8 cellular contexts compared by ENCODE assay signal in the genomic region with DNA sequence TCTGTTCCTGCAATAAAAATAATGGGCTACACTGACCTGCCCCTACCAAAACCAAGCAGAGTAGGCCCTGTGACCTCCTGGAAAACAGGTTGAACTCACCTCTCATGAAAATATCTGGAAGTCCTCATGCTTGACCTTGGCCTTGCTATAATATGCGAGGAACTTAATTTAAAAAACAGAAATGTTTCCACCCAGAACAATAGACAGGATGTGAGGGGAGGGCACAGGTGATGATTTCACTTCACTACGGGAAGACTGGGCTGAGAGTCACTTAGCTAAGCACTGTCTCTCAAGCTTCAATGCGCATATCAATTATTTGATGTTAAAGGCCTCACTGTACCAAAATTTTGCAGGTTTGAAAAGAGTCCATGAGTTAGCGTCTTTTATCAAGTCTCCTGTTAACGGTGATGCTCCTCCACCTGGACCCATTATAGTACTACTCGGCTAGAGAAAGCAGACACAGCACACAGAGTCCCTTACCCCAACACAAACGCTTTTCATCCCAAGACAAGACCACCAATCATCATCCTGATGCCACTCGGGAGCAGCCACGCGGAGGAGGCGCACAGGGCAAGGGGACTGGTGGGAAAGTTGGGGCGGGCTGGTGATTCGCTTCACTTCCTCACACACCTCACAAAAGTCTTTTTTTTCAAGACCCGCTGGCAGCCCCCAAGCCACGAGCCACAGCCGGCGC. TPM values are rescaled to one million over a fixed set of nuclear protein-coding genes. Genes with fewer than 3 reads are reported as not detected.
DNase-seq lines count a peak whose midpoint lies in the region; ATAC-seq and TF ChIP-seq lines count a peak whose summit lies in the region.

No MANE protein-coding gene starts in this region.

- ATAC-seq in GM19395 (IDR thresholded peaks at IDR 0.05; ENCODE audit: unreplicated experiment) (peak; percentile 0), GM21737 (IDR thresholded peaks at IDR 0.05; ENCODE audit: unreplicated experiment) (no peak), esophagus mucosa (no peak), HG03280 (IDR thresholded peaks at IDR 0.05; ENCODE audit: unreplicated experiment) (no peak)
- peak in 1 of 2 donors; percentile 2 for ATAC-seq in natural killer cell treated with Interleukin-12 subunit alpha and Interleukin-12 subunit beta and Interleukin-15 and Interleukin-18, amount 100 ng/mL, for 72 hours

- DNase-seq in A673 (ENCODE audit: low spot score) (peak; percentile 40), SJCRH30 (peak; percentile 32 to 45), epithelial cell of prostate (ENCODE audit: low read depth, low spot score) (no peak)
- no peak for DNase-seq in natural killer cell treated with Interleukin-12 subunit alpha and Interleukin-12 subunit beta and Interleukin-15 and Interleukin-18, amount 100 ng/mL, for 72 hours (ENCODE audit: low spot score)

- H3K4me1 Mint-ChIP-seq in natural killer cell treated with Interleukin-12 subunit alpha and Interleukin-12 subunit beta and Interleukin-15 and Interleukin-18, amount 100 ng/mL, for 72 hours (ENCODE audit: low read depth in 2 of 2) = peaks cover 42 to 48% of the 10 kb centered on the region in 2 donors

- H3K36me3 ChIP-seq in A673 (ENCODE audit: insufficient read depth, low read length, poor library complexity, severe bottlenecking) (peaks cover 48% of the 10 kb centered on the region), SJCRH30 (peaks cover 49% of the 10 kb centered on the region)

- peak overlapping the region; percentile 99 to 100 for H3K27ac Mint-ChIP-seq in natural killer cell treated with Interleukin-12 subunit alpha and Interleukin-12 subunit beta and Interleukin-15 and Interleukin-18, amount 100 ng/mL, for 72 hours

- peak overlapping the region; percentile 96 for H3K27ac ChIP-seq in A673 (ENCODE audit: low read depth, low read length, poor library complexity, severe bottlenecking)
- peak overlapping the region; percentile 83 for H3K27ac ChIP-seq in SJCRH30
- peak overlapping the region; percentile 82 for H3K27ac ChIP-seq in epithelial cell of prostate

- H3K9me3 ChIP-seq in A673 (ENCODE audit: low read depth, low read length, poor library complexity, severe bottlenecking) = peaks cover 46% of the 10 kb centered on the region
- H3K9me3 ChIP-seq in SJCRH30 (replicated peaks) = peaks cover 32% of the 10 kb centered on the region

- CTCF ChIA-PET in A673 (lab: Charles Lee) = no interaction called here

- TF ChIP-seq CTCF in A673 (conservative IDR thresholded peaks at IDR 0.05; ENCODE audit: low read depth, low read length) = no peak

- peak overlapping the region; percentile 90 for H3K4me3 ChIP-seq in A673 (ENCODE audit: low read depth, low read length, poor library complexity, severe bottlenecking)
- H3K4me3 ChIP-seq in SJCRH30 = peak overlapping the region; percentile 75

- intact Hi-C loops in A673 (cut with micrococcal nuclease; ENCODE audit: unreplicated experiment) = no loop called here

- H3K4me1 ChIP-seq in A673 (ENCODE audit: insufficient read depth, low read length, poor library complexity, severe bottlenecking) (no peaks in the 10 kb centered on the region), SJCRH30 (peaks cover 5% of the 10 kb centered on the region)

- peak overlapping the region; percentile 91 for H3K4me3 Mint-ChIP-seq in natural killer cell treated with Interleukin-12 subunit alpha and Interleukin-12 subunit beta and Interleukin-15 and Interleukin-18, amount 100 ng/mL, for 72 hours

- TSS peak; percentile 47 for BruUV-seq in A673 (replicated peaks; lab: Mats Ljungman, UMichigan)

- no peaks in the 10 kb centered on the region for H3K27me3 Mint-ChIP-seq in natural killer cell treated with Interleukin-12 subunit alpha and Interleukin-12 subunit beta and Interleukin-15 and Interleukin-18, amount 100 ng/mL, for 72 hours

- H3K36me3 Mint-ChIP-seq in natural killer cell treated with Interleukin-12 subunit alpha and Interleukin-12 subunit beta and Interleukin-15 and Interleukin-18, amount 100 ng/mL, for 72 hours = peaks cover 51% of the 10 kb centered on the region

- H3K9me3 Mint-ChIP-seq in natural killer cell treated with Interleukin-12 subunit alpha and Interleukin-12 subunit beta and Interleukin-15 and Interleukin-18, amount 100 ng/mL, for 72 hours = peaks cover 14% of the 10 kb centered on the region

- POLR2A ChIA-PET in A673 (lab: Charles Lee; ENCODE audit: low non-redundant PET) = interaction anchor here (0.6 kb wide), 1 partner anchor 27 kb away, joined by 3 read pairs; no protein-coding TSS in a partner anchor

- H3K27me3 ChIP-seq in A673 (replicated peaks; ENCODE audit: insufficient read depth, low read depth, low read length, poor library complexity) (no peaks in the 10 kb centered on the region), SJCRH30 (no peaks in the 10 kb centered on the region)

RNA-seq across cellular contexts. Expression of a gene that starts 25.9 kb away (rescaled TPM):
- 35.4 and 42.3 TPM in 2 replicates for total RNA-seq in A673 (2021)
- total RNA-seq in SJCRH30 (2014; rRNA removed; shearing (Covaris generic)) = 28.7 and 42.9 TPM in 2 replicates
- total RNA-seq in natural killer cell treated with Interleukin-12 subunit alpha and Interleukin-12 subunit beta and Interleukin-15 and Interleukin-18, amount 100 ng/mL, for 72 hours = 10 to 100 TPM; 30.7 to 48.6 TPM
- total RNA-seq in esophagus mucosa = 12.8 TPM

RNA-seq across cellular contexts. Expression of a gene that starts 26.0 kb away (rescaled TPM):
- 58.8 and 61.4 TPM in 2 replicates for total RNA-seq in A673 (2021)
- 28.9 and 33.6 TPM in 2 replicates for total RNA-seq in SJCRH30 (2014; rRNA removed; shearing (Covaris generic))
- total RNA-seq in natural killer cell treated with Interleukin-12 subunit alpha and Interleukin-12 subunit beta and Interleukin-15 and Interleukin-18, amount 100 ng/mL, for 72 hours = 10 to 100 TPM; 56.4 to 74.8 TPM
- total RNA-seq in esophagus mucosa = 29.1 TPM

Comparison
In these comparisons a context has a peak if more than half of its experiments do, and no peak if none do; other contexts are left out.
1. DNase-seq: peak in A673 (single experiment) and SJCRH30 (2 of 2); none in epithelial cell of prostate (single experiment) and natural killer cell treated with Interleukin-12 subunit alpha and Interleukin-12 subunit beta and Interleukin-15 and Interleukin-18, amount 100 ng/mL, for 72 hours (single experiment).
2. Peak in every context shown above with its lines, with median percentiles within 50 percentile points of each other: H3K27ac ChIP-seq.